1 cellular context compared by ENCODE assay signal in genomic region chr11:105870521-105871113, GRCh38.
TF ChIP-seq lines count a peak whose summit lies in the region.

No MANE protein-coding gene starts in this region.

TF ChIP-seq in HEK293, 187 proteins besides CTCF, POLR2A, EP300 and RAD21 (continued from another document):
- 0 out of 2 replicates have a peak, but pooled peaks have one; percentile 38 for TF ChIP-seq ATF2 (tag by site-specific recombination; IDR thresholded peaks at IDR 0.05; ENCODE audit: low read depth)
- TF ChIP-seq ZNF600 (tag by site-specific recombination; IDR thresholded peaks at IDR 0.05): no peak
